Comparison of ENCODE assay signal across 11 cellular contexts in genomic region chr1:55584521-55585401, GRCh38.
A peak's percentile ranks its signal among the peaks of the same experiment; 100 is the strongest.
DNase-seq lines count a peak whose midpoint lies in the region; ATAC-seq and TF ChIP-seq lines count a peak whose summit lies in the region.
"Had no signal": no experiment of that assay in that cellular context is flagged by ENCODE, and none has a peak within 500 bp of the region (broad histone marks: within the 10 kb centered on the region; RNA-seq: fewer than 3 reads in every experiment).

No MANE protein-coding gene starts in this region.

- H3K4me3 ChIP-seq in upper lobe of right lung (no peak overlapping the region), smooth muscle cell (no peak overlapping the region)
- H3K4me3 ChIP-seq: skin epidermis had no signal

- no peak overlapping the region for H3K4me2 ChIP-seq in smooth muscle cell

- peak; percentile 17 for DNase-seq in NCI-H510A treated with DMSO at 0.1 percent for 48 hours (lab: John Stamatoyannopoulos, UW)
- DNase-seq in NCI-H510A (lab: John Stamatoyannopoulos, UW): no peak
- peak in 40 of 56 donors; percentile 5 to 73 (median 26) for DNase-seq in amygdala (lab: John Stamatoyannopoulos, UW)
- DNase-seq in iris pigment epithelial cell (ENCODE audit: low read depth): peak; percentile 45
- DNase-seq in upper lobe of right lung: no peak
- no peak for DNase-seq in NCI-H1048 (lab: John Stamatoyannopoulos, UW)
- DNase-seq in smooth muscle cell (lab: John Stamatoyannopoulos, UW; ENCODE audit: unreplicated experiment): no peak
- no peak for DNase-seq in activated T-cell treated with anti-CD3 and anti-CD28 coated beads, Interleukin-2, amount 50 U/mL, for 1 hour
- DNase-seq: ACHN, SIG-M5 had no signal

- no peaks in the 10 kb centered on the region for H3K79me2 ChIP-seq in smooth muscle cell (ENCODE audit: low read depth)

- no peaks in the 10 kb centered on the region for H3K36me3 ChIP-seq in upper lobe of right lung
- H3K36me3 ChIP-seq in smooth muscle cell (ENCODE audit: low read depth): no peaks in the 10 kb centered on the region

- H3K27me3 ChIP-seq in upper lobe of right lung: no peaks in the 10 kb centered on the region
- H3K27me3 ChIP-seq in smooth muscle cell (ENCODE audit: low read depth): no peaks in the 10 kb centered on the region

- H2AFZ ChIP-seq in smooth muscle cell (ENCODE audit: low read depth): no peak overlapping the region

- no peak overlapping the region for H3K9ac ChIP-seq in smooth muscle cell (ENCODE audit: low read depth)

- intact Hi-C loops in upper lobe of right lung (cut with DNase I): no loop called here

- peaks cover 17% of the 10 kb centered on the region for H3F3A ChIP-seq in smooth muscle cell (ENCODE audit: low read depth)

- WGBS in smooth muscle cell (ENCODE audit: low lambda C conversion rate): 57% methylated on average over 2 of the region's 2 CpGs

- no peaks in the 10 kb centered on the region for H4K20me1 ChIP-seq in smooth muscle cell (ENCODE audit: low read depth)

- TF ChIP-seq CTCF in upper lobe of right lung (IDR thresholded peaks at IDR 0.05) (no peak), smooth muscle cell (IDR thresholded peaks at IDR 0.05; ENCODE audit: borderline replicate concordance, insufficient read depth, poor library complexity, severe bottlenecking) (no peak)

- H3K4me1 ChIP-seq in upper lobe of right lung (no peaks in the 10 kb centered on the region), smooth muscle cell (ENCODE audit: low read depth) (peaks cover 24% of the 10 kb centered on the region)

- H3K27ac ChIP-seq in upper lobe of right lung: no peak overlapping the region
- H3K27ac ChIP-seq in smooth muscle cell (ENCODE audit: low read depth): no peak overlapping the region

- H3K9me3 ChIP-seq in upper lobe of right lung (no peaks in the 10 kb centered on the region), smooth muscle cell (replicated peaks; ENCODE audit: low read depth) (no peaks in the 10 kb centered on the region)

- ATAC-seq in upper lobe of right lung: peak; percentile 19

Comparison
In these comparisons a context has a peak if more than half of its experiments do, and no peak if none do; other contexts are left out.
1. DNase-seq: peak in NCI-H510A treated with DMSO at 0.1 percent for 48 hours (single experiment), amygdala (40 of 56) and iris pigment epithelial cell (single experiment); none in NCI-H510A (single experiment), upper lobe of right lung (single experiment), NCI-H1048 (single experiment), smooth muscle cell (single experiment) and activated T-cell treated with anti-CD3 and anti-CD28 coated beads, Interleukin-2, amount 50 U/mL, for 1 hour (single experiment).